Comparison of ENCODE assay signal across 8 cellular contexts in the genomic region with DNA sequence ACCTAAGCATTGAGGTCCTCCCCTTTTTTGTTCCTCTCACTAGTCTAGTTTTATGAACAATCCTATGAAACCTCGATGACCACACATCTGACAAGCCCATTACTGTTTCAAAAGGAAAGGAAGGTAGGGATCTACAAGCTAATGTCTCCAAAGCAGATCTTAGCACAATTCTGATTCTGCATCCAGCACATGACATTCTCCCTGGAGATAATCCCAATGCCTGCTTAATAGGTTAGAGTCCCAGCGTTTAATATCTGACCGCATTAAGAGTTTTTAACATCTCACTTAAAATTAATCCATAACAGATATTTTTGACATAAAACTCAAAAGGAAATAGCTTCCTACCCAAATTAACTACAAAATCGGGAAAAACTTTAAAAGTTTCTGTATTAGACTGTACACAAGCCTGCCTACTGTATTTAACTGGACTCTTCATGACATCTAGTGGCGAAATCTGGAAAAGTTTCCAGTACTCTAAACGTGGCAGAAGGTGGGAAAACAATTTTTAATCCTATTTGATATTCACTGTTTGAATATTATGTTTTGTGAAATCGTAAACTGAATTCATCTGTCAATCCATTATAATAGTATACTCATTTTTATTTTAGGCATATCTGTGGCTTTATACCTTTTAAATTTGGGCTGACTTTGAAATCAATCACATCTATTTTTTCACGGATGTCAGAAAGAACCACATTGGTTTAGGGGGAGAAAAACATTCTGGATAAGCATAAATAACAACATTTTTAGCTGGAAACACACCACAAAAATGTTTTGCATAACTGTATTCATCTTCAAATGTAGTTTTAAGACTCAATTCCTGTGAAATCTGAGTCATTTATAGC.
DNase-seq lines count a peak whose midpoint lies in the region; ATAC-seq and TF ChIP-seq lines count a peak whose summit lies in the region.

No MANE protein-coding gene starts in this region.

- intact Hi-C loops in HCT116 (cut with micrococcal nuclease): loop anchor here (1.0 to 5.0 kb wide), 4 partner anchors 1161 to 1894 kb away; no protein-coding TSS in a partner anchor

- ATAC-seq in HCT116: peak; percentile 88

- RAD21 ChIA-PET in HCT116 (lab: Charles Lee; ENCODE audit: low non-redundant PET in 1 of 2, low total read pairs in 2 of 2, uncharacterized antibody in 2 of 2, unreplicated experiment in 2 of 2): no interaction called here

- in situ Hi-C loops in astrocyte of the cerebellum (cut with HindIII; ENCODE audit: low sequenced_read_pairs): no loop called here

- no peaks in the 10 kb centered on the region for H3K9me2 ChIP-seq in HCT116 (ENCODE audit: insufficient read depth)

- H3K4me2 ChIP-seq in HCT116 (ENCODE audit: low read length): no peak overlapping the region

- H3K9ac ChIP-seq in HCT116 (ENCODE audit: low read length): no peak overlapping the region

- no peaks in the 10 kb centered on the region; the same call in 1 of the 2 replicates for H3K27me3 ChIP-seq in HCT116 (ENCODE audit: insufficient read depth, low read length)

- POLR2A ChIA-PET in HCT116 (lab: Charles Lee): no interaction called here

- BruUV-seq in HCT116 (replicated peaks; lab: Mats Ljungman, UMichigan): no TSS peak

- TF ChIP-seq POLR2A in HCT116 (IDR thresholded peaks at IDR 0.05; ENCODE audit: borderline replicate concordance, extremely low read depth, insufficient read depth, insufficient read length): no peak

- no peaks in the 10 kb centered on the region for H3K36me3 ChIP-seq in HCT116 (ENCODE audit: control insufficient read depth in 1 of 2, insufficient read depth in 2 of 2, low read length in 2 of 2)

- CTCF ChIA-PET in HCT116 (lab: Charles Lee): interaction anchor here (1.1 to 1.9 kb wide), 2 partner anchors 9 to 1342 kb away, joined by 3 to 8 read pairs; no protein-coding TSS in a partner anchor

- no peaks in the 10 kb centered on the region for H3K4me1 ChIP-seq in HCT116 (ENCODE audit: control insufficient read depth in 1 of 2, insufficient read depth in 2 of 2, low read length in 2 of 2)

- no peaks in the 10 kb centered on the region for H3K9me3 ChIP-seq in HCT116 (ENCODE audit: control insufficient read depth in 1 of 2, insufficient read depth in 1 of 2, low read depth in 1 of 2, low read length in 2 of 2)

- peak; percentile 73 for TF ChIP-seq RAD21 in HCT116 (IDR thresholded peaks at IDR 0.05; ENCODE audit: low read depth)

- DNase-seq in DMS53 treated with DMSO at 0.1 percent for 48 hours (lab: John Stamatoyannopoulos, UW; ENCODE audit: unreplicated experiment): peak; percentile 64
- DNase-seq in HCT116 (ENCODE audit: low read depth, low spot score): peak; percentile 43
- DNase-seq in NCI-H2171 (lab: John Stamatoyannopoulos, UW): peak; percentile 32
- DNase-seq in astrocyte of the cerebellum (ENCODE audit: low read depth): peak; percentile 60
- DNase-seq in iPS-NIHi7 (ENCODE audit: extremely low spot score): peak; percentile 45
- DNase-seq in stromal cell of bone marrow (ENCODE audit: low read depth): peak; percentile 50
- no peak for DNase-seq in activated CD4-positive, CD25-positive, alpha-beta regulatory T cell treated with anti-CD3 and anti-CD28 coated beads, Interleukin-2, amount 50 U/mL, for 72 hours
- no peak for DNase-seq in activated CD4-positive, alpha-beta T cell treated with anti-CD3 and anti-CD28 coated beads for 4 hours

- H3K27ac ChIP-seq in HCT116 (ENCODE audit: low read depth, low read length): no peak overlapping the region

- H3K4me3 ChIP-seq in HCT116 (replicated peaks in 1 of 2; ENCODE audit: low read depth in 1 of 2, low read length in 2 of 2) (no peak overlapping the region), astrocyte of the cerebellum (ENCODE audit: low read depth, low read length) (no peak overlapping the region)

- H4K20me1 ChIP-seq in HCT116 (ENCODE audit: insufficient read depth): no peaks in the 10 kb centered on the region

- TF ChIP-seq CTCF in HCT116 (IDR thresholded peaks at IDR 0.05 in 2 of 3, conservative IDR thresholded peaks at IDR 0.05 in 1 of 3; ENCODE audit: borderline replicate concordance in 1 of 3, insufficient read depth in 1 of 3, low read depth in 2 of 3, low read length in 2 of 3) (peak; percentile 44 to 73 (median 47); a peak in 5 of 6 replicates), astrocyte of the cerebellum (IDR thresholded peaks at IDR 0.05; ENCODE audit: low read depth, low read length, missing control alignments) (peak; percentile 52)

- no peaks in the 10 kb centered on the region for H3K79me2 ChIP-seq in HCT116 (ENCODE audit: insufficient read depth, low read length)

- H2AFZ ChIP-seq in HCT116 (ENCODE audit: low read depth, low read length, poor library complexity, severe bottlenecking): no peak overlapping the region

TF ChIP-seq in HCT116, 20 proteins besides CTCF, POLR2A, EP300 and RAD21:
- no peak for TF ChIP-seq SIN3A (IDR thresholded peaks at IDR 0.05; ENCODE audit: low read depth)
- TF ChIP-seq EZH2 (IDR thresholded peaks at IDR 0.05): no peak
- no peak for TF ChIP-seq CBX3 (IDR thresholded peaks at IDR 0.05; ENCODE audit: low read depth)
- no peak for TF ChIP-seq SP1 (IDR thresholded peaks at IDR 0.05; ENCODE audit: low read depth)
- no peak for TF ChIP-seq ELF1 (IDR thresholded peaks at IDR 0.05; ENCODE audit: borderline replicate concordance, low read depth)
- TF ChIP-seq TCF7L2 (IDR thresholded peaks at IDR 0.05; ENCODE audit: borderline replicate concordance, extremely low read depth, insufficient read depth, insufficient read length): no peak
- TF ChIP-seq YY1 (IDR thresholded peaks at IDR 0.05; ENCODE audit: extremely low read depth, insufficient replicate concordance, low read depth, low read length): no peak
- TF ChIP-seq, protein P1, sequence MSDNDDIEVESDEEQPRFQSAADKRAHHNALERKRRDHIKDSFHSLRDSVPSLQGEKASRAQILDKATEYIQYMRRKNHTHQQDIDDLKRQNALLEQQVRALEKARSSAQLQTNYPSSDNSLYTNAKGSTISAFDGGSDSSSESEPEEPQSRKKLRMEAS (IDR thresholded peaks at IDR 0.05): no peak
- TF ChIP-seq EZH2phosphoT487 (IDR thresholded peaks at IDR 0.05; ENCODE audit: borderline replicate concordance): no peak
- TF ChIP-seq ZFX (IDR thresholded peaks at IDR 0.05): no peak
- TF ChIP-seq, protein P2, sequence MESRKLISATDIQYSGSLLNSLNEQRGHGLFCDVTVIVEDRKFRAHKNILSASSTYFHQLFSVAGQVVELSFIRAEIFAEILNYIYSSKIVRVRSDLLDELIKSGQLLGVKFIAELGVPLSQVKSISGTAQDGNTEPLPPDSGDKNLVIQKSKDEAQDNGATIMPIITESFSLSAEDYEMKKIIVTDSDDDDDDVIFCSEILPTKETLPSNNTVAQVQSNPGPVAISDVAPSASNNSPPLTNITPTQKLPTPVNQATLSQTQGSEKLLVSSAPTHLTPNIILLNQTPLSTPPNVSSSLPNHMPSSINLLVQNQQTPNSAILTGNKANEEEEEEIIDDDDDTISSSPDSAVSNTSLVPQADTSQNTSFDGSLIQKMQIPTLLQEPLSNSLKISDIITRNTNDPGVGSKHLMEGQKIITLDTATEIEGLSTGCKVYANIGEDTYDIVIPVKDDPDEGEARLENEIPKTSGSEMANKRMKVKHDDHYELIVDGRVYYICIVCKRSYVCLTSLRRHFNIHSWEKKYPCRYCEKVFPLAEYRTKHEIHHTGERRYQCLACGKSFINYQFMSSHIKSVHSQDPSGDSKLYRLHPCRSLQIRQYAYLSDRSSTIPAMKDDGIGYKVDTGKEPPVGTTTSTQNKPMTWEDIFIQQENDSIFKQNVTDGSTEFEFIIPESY (IDR thresholded peaks at IDR 0.05; ENCODE audit: extremely low read depth, insufficient replicate concordance, low read length): no peak
- TF ChIP-seq EGR1 (IDR thresholded peaks at IDR 0.05; ENCODE audit: low read depth): no peak
- TF ChIP-seq POLR2AphosphoS5 (IDR thresholded peaks at IDR 0.05; ENCODE audit: low read depth, low read length): no peak
- TF ChIP-seq, protein P3, sequence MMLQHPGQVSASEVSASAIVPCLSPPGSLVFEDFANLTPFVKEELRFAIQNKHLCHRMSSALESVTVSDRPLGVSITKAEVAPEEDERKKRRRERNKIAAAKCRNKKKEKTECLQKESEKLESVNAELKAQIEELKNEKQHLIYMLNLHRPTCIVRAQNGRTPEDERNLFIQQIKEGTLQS (IDR thresholded peaks at IDR 0.05): no peak
- TF ChIP-seq JUND (IDR thresholded peaks at IDR 0.05): no peak
- no peak for TF ChIP-seq CEBPB (IDR thresholded peaks at IDR 0.05; ENCODE audit: low read depth)
- no peak for TF ChIP-seq SRF (IDR thresholded peaks at IDR 0.05; ENCODE audit: low read depth)
- TF ChIP-seq ZNF274 (IDR thresholded peaks at IDR 0.05; ENCODE audit: low read depth, low read length): no peak
- TF ChIP-seq FOSL1 (IDR thresholded peaks at IDR 0.05; ENCODE audit: low read depth): no peak
- TF ChIP-seq, protein P4, sequence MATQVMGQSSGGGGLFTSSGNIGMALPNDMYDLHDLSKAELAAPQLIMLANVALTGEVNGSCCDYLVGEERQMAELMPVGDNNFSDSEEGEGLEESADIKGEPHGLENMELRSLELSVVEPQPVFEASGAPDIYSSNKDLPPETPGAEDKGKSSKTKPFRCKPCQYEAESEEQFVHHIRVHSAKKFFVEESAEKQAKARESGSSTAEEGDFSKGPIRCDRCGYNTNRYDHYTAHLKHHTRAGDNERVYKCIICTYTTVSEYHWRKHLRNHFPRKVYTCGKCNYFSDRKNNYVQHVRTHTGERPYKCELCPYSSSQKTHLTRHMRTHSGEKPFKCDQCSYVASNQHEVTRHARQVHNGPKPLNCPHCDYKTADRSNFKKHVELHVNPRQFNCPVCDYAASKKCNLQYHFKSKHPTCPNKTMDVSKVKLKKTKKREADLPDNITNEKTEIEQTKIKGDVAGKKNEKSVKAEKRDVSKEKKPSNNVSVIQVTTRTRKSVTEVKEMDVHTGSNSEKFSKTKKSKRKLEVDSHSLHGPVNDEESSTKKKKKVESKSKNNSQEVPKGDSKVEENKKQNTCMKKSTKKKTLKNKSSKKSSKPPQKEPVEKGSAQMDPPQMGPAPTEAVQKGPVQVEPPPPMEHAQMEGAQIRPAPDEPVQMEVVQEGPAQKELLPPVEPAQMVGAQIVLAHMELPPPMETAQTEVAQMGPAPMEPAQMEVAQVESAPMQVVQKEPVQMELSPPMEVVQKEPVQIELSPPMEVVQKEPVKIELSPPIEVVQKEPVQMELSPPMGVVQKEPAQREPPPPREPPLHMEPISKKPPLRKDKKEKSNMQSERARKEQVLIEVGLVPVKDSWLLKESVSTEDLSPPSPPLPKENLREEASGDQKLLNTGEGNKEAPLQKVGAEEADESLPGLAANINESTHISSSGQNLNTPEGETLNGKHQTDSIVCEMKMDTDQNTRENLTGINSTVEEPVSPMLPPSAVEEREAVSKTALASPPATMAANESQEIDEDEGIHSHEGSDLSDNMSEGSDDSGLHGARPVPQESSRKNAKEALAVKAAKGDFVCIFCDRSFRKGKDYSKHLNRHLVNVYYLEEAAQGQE (IDR thresholded peaks at IDR 0.05; ENCODE audit: low read depth): no peak
TF ChIP-seq in HCT116: peak in this region for 0.

Comparison
In these comparisons a context has a peak if more than half of its experiments do, and no peak if none do; other contexts are left out.
1. DNase-seq: peak in DMS53 treated with DMSO at 0.1 percent for 48 hours (single experiment), HCT116 (single experiment), NCI-H2171 (single experiment), astrocyte of the cerebellum (single experiment), iPS-NIHi7 (single experiment) and stromal cell of bone marrow (single experiment); none in activated CD4-positive, CD25-positive, alpha-beta regulatory T cell treated with anti-CD3 and anti-CD28 coated beads, Interleukin-2, amount 50 U/mL, for 72 hours (single experiment) and activated CD4-positive, alpha-beta T cell treated with anti-CD3 and anti-CD28 coated beads for 4 hours (0 of 2).